ENCODE assay signal across 10 cellular contexts in genomic region chr7:149811221-149811620, GRCh38. TPM values are rescaled to one million over a fixed set of nuclear protein-coding genes. Genes with fewer than 3 reads are reported as not detected.
A peak's percentile ranks its signal among the peaks of the same experiment; 100 is the strongest.
DNase-seq lines count a peak whose midpoint lies in the region; ATAC-seq and TF ChIP-seq lines count a peak whose summit lies in the region.
"Had no signal": no experiment of that assay in that cellular context is flagged by ENCODE, and none has a peak within 500 bp of the region (broad histone marks: within the 10 kb centered on the region; RNA-seq: fewer than 3 reads in every experiment).

No MANE protein-coding gene starts in this region.

- no peak overlapping the region for H3K27ac ChIP-seq in GM23248
- H3K27ac ChIP-seq in SK-N-SH (ENCODE audit: low read depth in 2 of 2, low read length in 1 of 2): no peak overlapping the region
- no peak overlapping the region for H3K27ac ChIP-seq in upper lobe of right lung

- H3K4me3 ChIP-seq in BE2C (ENCODE audit: low read depth, low read length) (no peak overlapping the region), GM23248 (no peak overlapping the region), SK-N-SH (ENCODE audit: low read depth in 2 of 2, low read length in 1 of 2) (no peak overlapping the region), fibroblast of the aortic adventitia (ENCODE audit: low read depth, low read length) (no peak overlapping the region), upper lobe of right lung (no peak overlapping the region)

- POLR2A ChIA-PET in SK-N-SH (lab: Yijun Ruan, JAX): no interaction called here

- no peaks in the 10 kb centered on the region for H3K36me3 ChIP-seq in BE2C
- no peaks in the 10 kb centered on the region for H3K36me3 ChIP-seq in GM23248 (ENCODE audit: low read depth)
- H3K36me3 ChIP-seq in SK-N-SH (replicated peaks in 1 of 2; ENCODE audit: control insufficient read depth in 1 of 2, insufficient read depth in 2 of 2, low read length in 1 of 2): no peaks in the 10 kb centered on the region
- H3K36me3 ChIP-seq in upper lobe of right lung: no peaks in the 10 kb centered on the region

- CTCF ChIA-PET in SK-N-SH (lab: Yijun Ruan, JAX): interaction anchor here (0.6 to 8.2 kb wide), 6 partner anchors 9 to 1366 kb away, joined by 3 to 189 read pairs (median 4); no protein-coding TSS in a partner anchor

- ATAC-seq in upper lobe of right lung: no peak

- no peaks in the 10 kb centered on the region for H3K9me2 ChIP-seq in GM23248 (ENCODE audit: insufficient read depth)
- no peaks in the 10 kb centered on the region for H3K9me2 ChIP-seq in SK-N-SH

- in situ Hi-C loops in GM23248 (cut with MboI): no loop called here

- TF ChIP-seq CTCF in BE2C (IDR thresholded peaks at IDR 0.05; ENCODE audit: low read depth, low read length): peak; percentile 26
- TF ChIP-seq CTCF in SK-N-SH (IDR thresholded peaks at IDR 0.05): peak; percentile 46
- peak; percentile 33 for TF ChIP-seq CTCF in fibroblast of the aortic adventitia (IDR thresholded peaks at IDR 0.05; ENCODE audit: insufficient read depth, low read length)
- no peak for TF ChIP-seq CTCF in upper lobe of right lung (IDR thresholded peaks at IDR 0.05)

- H2AFZ ChIP-seq in GM23248: no peak overlapping the region
- no peak overlapping the region for H2AFZ ChIP-seq in SK-N-SH (ENCODE audit: low read depth)

- H3K9me3 ChIP-seq in BE2C (no peaks in the 10 kb centered on the region), GM23248 (ENCODE audit: low read depth) (no peaks in the 10 kb centered on the region), SK-N-SH (no peaks in the 10 kb centered on the region), upper lobe of right lung (no peaks in the 10 kb centered on the region)

- H3K27me3 ChIP-seq in BE2C: no peaks in the 10 kb centered on the region
- H3K27me3 ChIP-seq in GM23248 (replicated peaks; ENCODE audit: insufficient read depth): 0 out of 2 replicates have a peak, but pooled peaks cover 4% of the 10 kb centered on the region
- peaks cover 8% of the 10 kb centered on the region; the same call in 1 of the 2 replicates for H3K27me3 ChIP-seq in SK-N-SH (ENCODE audit: insufficient read depth)
- no peaks in the 10 kb centered on the region for H3K27me3 ChIP-seq in upper lobe of right lung

- H3K4me2 ChIP-seq in GM23248 (ENCODE audit: unreplicated experiment): no peak overlapping the region
- H3K4me2 ChIP-seq in SK-N-SH: no peak overlapping the region

- H3F3A ChIP-seq in GM23248 (ENCODE audit: insufficient read depth): no peaks in the 10 kb centered on the region
- no peaks in the 10 kb centered on the region for H3F3A ChIP-seq in SK-N-SH (replicated peaks; ENCODE audit: insufficient read depth)

- H4K20me1 ChIP-seq in GM23248 (ENCODE audit: insufficient read depth) (no peaks in the 10 kb centered on the region), SK-N-SH (ENCODE audit: insufficient read depth) (no peaks in the 10 kb centered on the region)

- 3 to 11% methylated on average over 3 of the region's 3 CpGs for WGBS in GM23248 (ENCODE audit: low coverage in 1 of 2, low lambda C conversion rate in 2 of 2, missing lambda C conversion rate in 2 of 2), 2 experiments
- 28% methylated on average over 3 of the region's 3 CpGs for WGBS in SK-N-SH (ENCODE audit: low lambda C conversion rate)

- no peak for TF ChIP-seq EP300 in SK-N-SH (IDR thresholded peaks at IDR 0.05; ENCODE audit: borderline replicate concordance in 1 of 2, low read depth in 1 of 2, low read length in 1 of 2)

- DNase-seq in BE2C (no peak), GM23248 (peak; percentile 39), SK-N-SH (no peak), fibroblast of the aortic adventitia (ENCODE audit: low read depth) (no peak), upper lobe of right lung (no peak), amniotic stem cell (lab: John Stamatoyannopoulos, UW) (no peak), UCSD-AML1 (lab: John Stamatoyannopoulos, UW; ENCODE audit: unreplicated experiment) (no peak)
- DNase-seq in NK-92 treated with Interleukin-12 subunit alpha and Interleukin-12 subunit beta, amount 100 ng/mL, for 24 hours (lab: John Stamatoyannopoulos, UW): no peak
- DNase-seq: Calu3, NCI-H1105 had no signal

- intact Hi-C loops in upper lobe of right lung (cut with DNase I): loop anchor here (10.0 kb wide), 1 partner anchor 64 kb away; the partner anchor contains the start of gene ATP6V0E2

- TF ChIP-seq RAD21 in SK-N-SH (IDR thresholded peaks at IDR 0.05; ENCODE audit: low read length): no peak

- H3K4me1 ChIP-seq in BE2C (no peaks in the 10 kb centered on the region), GM23248 (ENCODE audit: insufficient read depth) (no peaks in the 10 kb centered on the region), SK-N-SH (ENCODE audit: control insufficient read depth in 1 of 2, insufficient read depth in 2 of 2, low read depth in 1 of 2, low read length in 1 of 2) (peaks cover 0 to 4% of the 10 kb centered on the region in 2 experiments; a peak in 1 of 4 replicates), upper lobe of right lung (no peaks in the 10 kb centered on the region)

- H3K79me2 ChIP-seq in GM23248 (ENCODE audit: insufficient read depth) (no peaks in the 10 kb centered on the region), SK-N-SH (ENCODE audit: insufficient read depth) (no peaks in the 10 kb centered on the region)

- H3K9ac ChIP-seq in GM23248 (no peak overlapping the region), SK-N-SH (no peak overlapping the region)

TF ChIP-seq in SK-N-SH, 30 proteins besides CTCF, POLR2A, EP300 and RAD21:
- TF ChIP-seq FOSL2 (IDR thresholded peaks at IDR 0.05; ENCODE audit: borderline replicate concordance, low read depth) (no peak), RXRA (IDR thresholded peaks at IDR 0.05; ENCODE audit: borderline replicate concordance, low read depth) (no peak), RFX5 (IDR thresholded peaks at IDR 0.05; ENCODE audit: low read length) (no peak), EZH2phosphoT487 (IDR thresholded peaks at IDR 0.05; ENCODE audit: borderline replicate concordance, low read depth) (no peak), REST (IDR thresholded peaks at IDR 0.05; ENCODE audit: low read depth, low read length) (no peak), SIN3A (IDR thresholded peaks at IDR 0.05; ENCODE audit: borderline replicate concordance, low read depth, low read length) (no peak), NFIC (IDR thresholded peaks at IDR 0.05; ENCODE audit: borderline replicate concordance) (no peak), RCOR1 (IDR thresholded peaks at IDR 0.05; ENCODE audit: low read length) (no peak), YY1 (IDR thresholded peaks at IDR 0.05; ENCODE audit: low read depth) (no peak), ELF1 (IDR thresholded peaks at IDR 0.05) (no peak), FOXJ3 (CRISPR knock-in tag; IDR thresholded peaks at IDR 0.05) (no peak), MXI1 (IDR thresholded peaks at IDR 0.05; ENCODE audit: low read depth, low read length) (no peak), TAF1 (IDR thresholded peaks at IDR 0.05; ENCODE audit: borderline replicate concordance, low read depth, low read length) (no peak)

RNA-seq across cellular contexts. Expression of gene ZNF862, which starts 27.0 kb away (rescaled TPM):
- 17.5 TPM for polyA plus RNA-seq in BE2C (2012; ENCODE audit: insufficient read depth, insufficient read length, low read depth)
- total RNA-seq in GM23248 (2014; rRNA removed; shearing (Covaris generic)): 2.9 and 9.7 TPM in 2 replicates
- polyA plus RNA-seq in GM23248 (2016; fragmentation: Nextera tagmentation; extraction: Ambion mirVana) (3.3 and 3.5 TPM in 2 replicates), SK-N-SH (2012; rRNA removed) (17.3 and 24.3 TPM in 2 replicates)
- polyA plus RNA-seq in SK-N-SH (2012; cell fraction: cytosol; rRNA removed): 5.9 and 9.1 TPM in 2 replicates
- 95.3 and 96.2 TPM in 2 replicates for polyA plus RNA-seq in SK-N-SH (2012; cell fraction: nucleus; rRNA removed)
- total RNA-seq in fibroblast of the aortic adventitia (ENCODE audit: low replicate concordance) (8.8 and 9.2 TPM in 2 replicates), upper lobe of right lung (14.6 TPM)

RNA-seq across cellular contexts. Expression of gene ZNF467, which starts 37.8 kb away (rescaled TPM):
- 149 TPM for polyA plus RNA-seq in BE2C (2012; ENCODE audit: insufficient read depth, insufficient read length, low read depth)
- not detected in 2 replicates for total RNA-seq in GM23248 (2014; rRNA removed; shearing (Covaris generic))
- not detected in 2 replicates for polyA plus RNA-seq in GM23248 (2016; fragmentation: Nextera tagmentation; extraction: Ambion mirVana)
- polyA plus RNA-seq in SK-N-SH (2012; rRNA removed): 2.6 and 4.1 TPM in 2 replicates
- 2.1 and 3.1 TPM in 2 replicates for polyA plus RNA-seq in SK-N-SH (2012; cell fraction: cytosol; rRNA removed)
- polyA plus RNA-seq in SK-N-SH (2012; cell fraction: nucleus; rRNA removed): 10.0 and 12.6 TPM in 2 replicates
- 0.27 and 5.1 TPM in 2 replicates for total RNA-seq in fibroblast of the aortic adventitia (ENCODE audit: low replicate concordance)
- total RNA-seq in upper lobe of right lung: 35.3 TPM
